ENCODE assay signal across 12 cellular contexts in the genomic region with DNA sequence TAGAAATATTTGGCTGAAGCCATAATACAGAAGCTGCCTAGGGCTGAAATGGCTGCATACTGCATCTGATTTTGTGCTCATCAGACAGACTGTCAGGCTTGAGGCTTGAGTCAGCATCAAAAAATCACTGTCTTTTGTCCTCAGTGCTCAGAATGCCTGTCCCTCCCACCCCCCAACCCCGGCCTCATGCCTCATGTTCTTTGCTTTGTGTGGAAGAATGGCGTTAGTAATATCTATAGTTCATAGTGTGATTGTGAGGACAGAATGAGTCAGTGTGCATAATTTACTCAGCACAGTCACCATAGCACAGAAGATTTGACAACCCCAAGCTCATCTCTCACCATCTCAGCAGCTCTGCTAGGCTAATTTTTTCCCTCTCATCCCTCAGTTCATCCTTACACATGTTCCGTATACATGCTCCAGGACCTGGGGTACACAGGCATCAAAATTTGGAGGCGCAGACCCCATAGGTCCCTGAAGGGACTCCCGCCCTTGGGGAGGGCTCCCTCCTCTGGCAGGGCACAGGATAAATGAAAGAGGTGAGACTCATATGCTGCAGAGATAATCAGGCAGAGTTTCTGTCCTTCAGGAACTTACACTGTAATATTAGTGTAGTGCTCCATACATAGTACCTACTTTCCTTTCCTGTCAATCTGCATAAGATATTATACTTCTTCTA.
DNase-seq lines count a peak whose midpoint lies in the region; ATAC-seq, FAIRE-seq and TF ChIP-seq lines count a peak whose summit lies in the region.
"Had no signal": no experiment of that assay in that cellular context is flagged by ENCODE, and none has a peak within 500 bp of the region (broad histone marks: within the 10 kb centered on the region; RNA-seq: fewer than 3 reads in every experiment).

No MANE protein-coding gene starts in this region.

- TF ChIP-seq POLR2A in HepG2 (IDR thresholded peaks at IDR 0.05; ENCODE audit: insufficient read depth in 1 of 2, low read depth in 2 of 2, low read length in 2 of 2): no peak
- TF ChIP-seq POLR2A in right lobe of liver (IDR thresholded peaks at IDR 0.05): no peak

- FAIRE-seq in HepG2 (lab: Jason Lieb, UNC): no peak

- H4K20me1 ChIP-seq in HepG2 (ENCODE audit: insufficient read depth, low read length) (no peaks in the 10 kb centered on the region), mammary epithelial cell (ENCODE audit: insufficient read depth, low read length) (no peaks in the 10 kb centered on the region)

- H3K27ac Mint-ChIP-seq in stimulated activated naive B cell treated with anti-CD40 and anti-IgM and Interleukin-4, amounts not matched to agents 10 μg/mL and 1 μg/mL and 100 μg/mL, for 72 hours: no peak overlapping the region

- in situ Hi-C loops in HepG2 (cut with HindIII; ENCODE audit: extremely low pct_ligation_motif_present, low pct_unique_long_range_greater_than_20kb): no loop called here
- in situ Hi-C loops in mammary epithelial cell (cut with MboI; ENCODE audit: low sequenced_read_pairs in 2 of 2): no loop called here

- POLR2A ChIA-PET in HepG2 (lab: Yijun Ruan, JAX): no interaction called here

- no peak overlapping the region for H3K4me3 Mint-ChIP-seq in stimulated activated naive B cell treated with anti-CD40 and anti-IgM and Interleukin-4, amounts not matched to agents 10 μg/mL and 1 μg/mL and 100 μg/mL, for 72 hours

- TF ChIP-seq EP300 in HepG2 (IDR thresholded peaks at IDR 0.05; ENCODE audit: low read depth in 2 of 2, low read length in 2 of 2) (no peak), HepG2 (CRISPR knock-in tag; IDR thresholded peaks at IDR 0.05; ENCODE audit: borderline replicate concordance) (no peak)

- H3K36me3 ChIP-seq in HepG2 (replicated peaks in 1 of 2; ENCODE audit: control insufficient read depth in 1 of 2, insufficient read depth in 2 of 2, low read length in 2 of 2) (no peaks in the 10 kb centered on the region), right lobe of liver (no peaks in the 10 kb centered on the region), mammary epithelial cell (ENCODE audit: insufficient read depth, low read length) (no peaks in the 10 kb centered on the region)
- H3K36me3 ChIP-seq: BE2C, lower lobe of right lung had no signal

- CTCF ChIA-PET in HepG2 (lab: Yijun Ruan, JAX; ENCODE audit: low intra/inter-chr PET ratio, low total read pairs): no interaction called here
- CTCF ChIA-PET in mammary epithelial cell (lab: Charles Lee; ENCODE audit: low non-redundant PET): no interaction called here

- H3K4me1 ChIP-seq in HepG2 (ENCODE audit: insufficient read depth, low read length) (no peaks in the 10 kb centered on the region), right lobe of liver (no peaks in the 10 kb centered on the region), mammary epithelial cell (ENCODE audit: insufficient read depth, low read length) (peaks cover 10% of the 10 kb centered on the region)
- H3K4me1 ChIP-seq: BE2C, lower lobe of right lung had no signal

- 45% methylated on average over 5 of the region's 5 CpGs for WGBS in HepG2 (ENCODE audit: low lambda C conversion rate)
- 94% methylated on average over 2 of the region's 5 CpGs for WGBS in right lobe of liver (ENCODE audit: insufficient coverage, low coverage, low lambda C conversion rate, missing lambda C conversion rate)
- 45% methylated on average over 5 of the region's 5 CpGs for whole genome bisulfite sequencing in mammary epithelial cell (ENCODE audit: low coverage, missing lambda C conversion rate)

- no peaks in the 10 kb centered on the region for H3K36me3 Mint-ChIP-seq in stimulated activated naive B cell treated with anti-CD40 and anti-IgM and Interleukin-4, amounts not matched to agents 10 μg/mL and 1 μg/mL and 100 μg/mL, for 72 hours

- H3K27me3 ChIP-seq in HepG2 (ENCODE audit: control insufficient read depth in 1 of 2, insufficient read depth in 2 of 2, low read length in 2 of 2): no peaks in the 10 kb centered on the region
- H3K27me3 ChIP-seq in right lobe of liver: no peaks in the 10 kb centered on the region
- no peaks in the 10 kb centered on the region for H3K27me3 ChIP-seq in mammary epithelial cell (ENCODE audit: insufficient read depth, low read length)
- H3K27me3 ChIP-seq: BE2C had no signal

- dilution Hi-C loops in mammary epithelial cell (cut with HindIII; ENCODE audit: low sequenced_read_pairs): no loop called here

- no peaks in the 10 kb centered on the region for H3K9me3 Mint-ChIP-seq in stimulated activated naive B cell treated with anti-CD40 and anti-IgM and Interleukin-4, amounts not matched to agents 10 μg/mL and 1 μg/mL and 100 μg/mL, for 72 hours

- H3K27ac ChIP-seq in HepG2 (ENCODE audit: extremely low read length, insufficient read depth, low read length) (no peak overlapping the region), right lobe of liver (no peak overlapping the region), mammary epithelial cell (ENCODE audit: insufficient read depth, low read depth, low read length) (no peak overlapping the region), temporal lobe (ENCODE audit: low read depth, low read length) (peak overlapping the region; percentile 13)
- H3K27ac ChIP-seq: lower lobe of right lung had no signal

- 0 out of 2 replicates have a peak, but pooled peaks have one; percentile 16 for TF ChIP-seq CTCF in HepG2 (CRISPR knock-in tag; IDR thresholded peaks at IDR 0.05)
- no peak for TF ChIP-seq CTCF in right lobe of liver (IDR thresholded peaks at IDR 0.05)
- peak in 1 of 2 donors; percentile 48 for TF ChIP-seq CTCF in mammary epithelial cell (conservative IDR thresholded peaks at IDR 0.05 in 1 of 2, IDR thresholded peaks at IDR 0.05 in 1 of 2; ENCODE audit: extremely low read depth in 1 of 2, insufficient read depth in 1 of 2, low read depth in 1 of 2, low read length in 2 of 2)

- no peaks in the 10 kb centered on the region for H3K4me1 Mint-ChIP-seq in stimulated activated naive B cell treated with anti-CD40 and anti-IgM and Interleukin-4, amounts not matched to agents 10 μg/mL and 1 μg/mL and 100 μg/mL, for 72 hours

- peaks cover 0 to 3% of the 10 kb centered on the region in 2 donors for H3K27me3 Mint-ChIP-seq in stimulated activated naive B cell treated with anti-CD40 and anti-IgM and Interleukin-4, amounts not matched to agents 10 μg/mL and 1 μg/mL and 100 μg/mL, for 72 hours

- no peak for DNase-seq in HepG2 (ENCODE audit: low spot score)
- DNase-seq in right lobe of liver: no peak
- peak; percentile 65 for DNase-seq in mammary epithelial cell
- no peak for DNase-seq in NCI-H1436 (lab: John Stamatoyannopoulos, UW)
- DNase-seq in stimulated activated naive B cell treated with anti-CD40 and anti-IgM and Interleukin-4, amounts not matched to agents 10 μg/mL and 1 μg/mL and 100 μg/mL, for 72 hours: no peak
- DNase-seq in NCI-H345 (lab: John Stamatoyannopoulos, UW): no peak
- DNase-seq: BE2C; central memory CD4-positive, alpha-beta T cell; lower lobe of right lung; posterior cingulate gyrus had no signal

- BruUV-seq in HepG2 (replicated peaks; lab: Mats Ljungman, UMichigan) (no TSS peak), mammary epithelial cell (replicated peaks; lab: Mats Ljungman, UMichigan) (no TSS peak)

- intact Hi-C loops in HepG2 (cut with micrococcal nuclease; ENCODE audit: unreplicated experiment) (no loop called here), right lobe of liver (cut with DNase I) (no loop called here), mammary epithelial cell (cut with micrococcal nuclease) (loop anchor here (1.0 kb wide), 1 partner anchor 293 kb away; no protein-coding TSS in a partner anchor)

- ATAC-seq in HepG2 (no peak), right lobe of liver (no peak), HG03565 (IDR thresholded peaks at IDR 0.05; ENCODE audit: unreplicated experiment) (peak; percentile 72)
- ATAC-seq in stimulated activated naive B cell treated with anti-CD40 and anti-IgM and Interleukin-4, amounts not matched to agents 10 μg/mL and 1 μg/mL and 100 μg/mL, for 72 hours (replicated peaks): no peak
- ATAC-seq: lower lobe of right lung had no signal

- H3K4me2 ChIP-seq in HepG2 (ENCODE audit: low read depth, low read length) (no peak overlapping the region), mammary epithelial cell (ENCODE audit: insufficient read depth, low read depth, low read length) (no peak overlapping the region)

- no peak overlapping the region for H3K9ac ChIP-seq in HepG2 (ENCODE audit: insufficient read depth, low read depth, low read length)
- H3K9ac ChIP-seq in mammary epithelial cell (ENCODE audit: insufficient read depth, low read length): no peak overlapping the region

- H3K4me3 ChIP-seq in HepG2 (replicated peaks in 1 of 3; ENCODE audit: insufficient read depth in 1 of 3, low read depth in 2 of 3, low read length in 3 of 3) (no peak overlapping the region), right lobe of liver (no peak overlapping the region), mammary epithelial cell (replicated peaks in 1 of 3; ENCODE audit: insufficient read depth in 1 of 3, low read depth in 2 of 3, low read length in 3 of 3) (no peak overlapping the region)
- H3K4me3 ChIP-seq: lower lobe of right lung had no signal

- H3K9me3 ChIP-seq in HepG2 (ENCODE audit: low read length): no peaks in the 10 kb centered on the region
- H3K9me3 ChIP-seq in right lobe of liver: no peaks in the 10 kb centered on the region
- H3K9me3 ChIP-seq in mammary epithelial cell (replicated peaks; ENCODE audit: insufficient read depth, low read length): no peaks in the 10 kb centered on the region
- H3K9me3 ChIP-seq: BE2C, lower lobe of right lung had no signal

- no peak for TF ChIP-seq RAD21 in HepG2 (CRISPR knock-in tag; IDR thresholded peaks at IDR 0.05)

- H3K79me2 ChIP-seq in HepG2 (ENCODE audit: insufficient read depth, low read length): no peaks in the 10 kb centered on the region
- no peaks in the 10 kb centered on the region for H3K79me2 ChIP-seq in mammary epithelial cell (ENCODE audit: insufficient read depth, low read length)

- H2AFZ ChIP-seq in HepG2 (ENCODE audit: low read length): no peak overlapping the region
- no peak overlapping the region for H2AFZ ChIP-seq in mammary epithelial cell (ENCODE audit: low read depth, low read length)

TF ChIP-seq in HepG2, 621 proteins besides CTCF, POLR2A, EP300 and RAD21 (continues in another document):
- TF ChIP-seq ZNF784 (CRISPR knock-in tag; IDR thresholded peaks at IDR 0.05; ENCODE audit: borderline replicate concordance): no peak
